ENCODE assay signal across 12 cellular contexts in the genomic region with DNA sequence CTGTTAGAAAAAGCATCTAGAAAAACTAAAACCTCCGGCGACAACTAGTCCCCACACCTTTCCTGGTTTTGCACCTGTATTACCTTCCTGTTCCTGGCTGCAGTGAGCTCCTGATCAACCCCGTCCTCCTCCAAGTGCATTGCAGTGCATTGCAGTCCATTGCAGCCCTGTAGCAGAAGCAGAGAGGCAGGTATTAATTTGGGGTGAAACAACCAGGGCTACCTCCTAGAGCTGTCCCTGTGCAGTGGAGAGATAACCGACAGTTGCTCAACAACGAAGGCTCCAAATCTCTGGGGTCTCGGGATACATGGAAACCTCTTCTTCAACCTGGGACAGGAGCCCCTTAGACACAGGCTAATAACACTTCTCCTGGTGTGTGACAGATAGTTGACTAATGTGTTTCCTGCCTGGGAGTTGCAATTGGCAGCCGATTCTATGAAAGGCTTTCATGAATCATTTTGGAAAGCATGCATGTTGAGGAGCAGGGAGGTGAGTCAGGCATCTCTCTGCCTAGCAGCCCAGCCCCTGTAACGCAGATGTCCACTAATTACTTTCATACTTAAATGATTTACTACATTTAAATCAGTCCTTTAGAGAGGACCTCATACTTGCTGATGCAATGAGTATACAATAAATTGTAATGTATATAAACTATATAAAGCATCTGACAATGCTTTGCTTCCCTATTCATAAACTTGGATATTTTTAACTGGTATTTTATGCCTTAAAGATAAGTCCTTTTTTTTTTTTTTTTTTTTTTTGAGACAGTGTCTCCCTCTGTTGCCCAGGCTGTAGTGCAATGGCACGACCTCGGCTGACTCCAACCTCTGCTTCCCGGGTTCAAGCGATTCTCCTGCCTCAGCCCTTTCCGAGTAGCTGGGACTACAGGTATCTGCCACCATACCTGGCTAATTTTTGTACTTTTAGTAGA. TPM values are rescaled to one million over a fixed set of nuclear protein-coding genes. Genes with fewer than 3 reads are reported as not detected.
DNase-seq lines count a peak whose midpoint lies in the region; ATAC-seq and TF ChIP-seq lines count a peak whose summit lies in the region.
"Had no signal": no experiment of that assay in that cellular context is flagged by ENCODE, and none has a peak within 500 bp of the region (broad histone marks: within the 10 kb centered on the region; RNA-seq: fewer than 3 reads in every experiment).

No MANE protein-coding gene starts in this region.

- H3K36me3 Mint-ChIP-seq in stimulated activated memory B cell treated with anti-CD40 and anti-IgM and Interleukin-4, amounts not matched to agents 10 μg/mL and 1 μg/mL and 100 μg/mL, for 72 hours: no peaks in the 10 kb centered on the region
- H3K36me3 Mint-ChIP-seq: CD4-positive, alpha-beta memory T cell had no signal

- ATAC-seq in left cardiac atrium (peak in 1 of 2 donors; percentile 98), Right ventricle myocardium superior (ENCODE audit: poor library complexity) (no peak), GM19328 (IDR thresholded peaks at IDR 0.05; ENCODE audit: unreplicated experiment) (no peak), HG02885 (IDR thresholded peaks at IDR 0.05; ENCODE audit: poor library complexity, unreplicated experiment) (no peak)
- ATAC-seq in stimulated activated memory B cell treated with anti-CD40 and anti-IgM and Interleukin-4, amounts not matched to agents 10 μg/mL and 1 μg/mL and 100 μg/mL, for 72 hours: no peak

- TF ChIP-seq CTCF in fibroblast of villous mesenchyme (IDR thresholded peaks at IDR 0.05; ENCODE audit: insufficient read depth, low read depth, low read length): no peak

- peak; percentile 33 for DNase-seq in left cardiac atrium
- no peak for DNase-seq in Right ventricle myocardium superior
- DNase-seq in SHP77 (lab: John Stamatoyannopoulos, UW): peak; percentile 75
- peak; percentile 77 for DNase-seq in fibroblast of villous mesenchyme (ENCODE audit: low read depth)
- no peak for DNase-seq in posterior vena cava (ENCODE audit: low spot score)
- DNase-seq: CD4-positive, alpha-beta memory T cell; heart right ventricle; posterior cingulate gyrus had no signal

- H3K27me3 Mint-ChIP-seq in stimulated activated memory B cell treated with anti-CD40 and anti-IgM and Interleukin-4, amounts not matched to agents 10 μg/mL and 1 μg/mL and 100 μg/mL, for 72 hours: peaks cover 32% of the 10 kb centered on the region

- no peaks in the 10 kb centered on the region for H3K4me1 Mint-ChIP-seq in stimulated activated memory B cell treated with anti-CD40 and anti-IgM and Interleukin-4, amounts not matched to agents 10 μg/mL and 1 μg/mL and 100 μg/mL, for 72 hours
- H3K4me1 Mint-ChIP-seq: CD4-positive, alpha-beta memory T cell had no signal

- H3K4me3 Mint-ChIP-seq in stimulated activated memory B cell treated with anti-CD40 and anti-IgM and Interleukin-4, amounts not matched to agents 10 μg/mL and 1 μg/mL and 100 μg/mL, for 72 hours: no peak overlapping the region
- H3K4me3 Mint-ChIP-seq: CD4-positive, alpha-beta memory T cell had no signal

- H3K27ac Mint-ChIP-seq in stimulated activated memory B cell treated with anti-CD40 and anti-IgM and Interleukin-4, amounts not matched to agents 10 μg/mL and 1 μg/mL and 100 μg/mL, for 72 hours: no peak overlapping the region
- H3K27ac Mint-ChIP-seq: activated T-helper 2 cell treated with anti-CD3 and anti-CD28 coated beads, Interferon-gamma antibody, Interleukin-2, Interleukin-4, amounts not matched to agents 10 μg/mL and 5 μg/mL and 100 μg/mL, durations not matched to agents 14 hours and 24 hours and 36 hours; CD4-positive, alpha-beta memory T cell had no signal

- no peaks in the 10 kb centered on the region for H3K9me3 Mint-ChIP-seq in stimulated activated memory B cell treated with anti-CD40 and anti-IgM and Interleukin-4, amounts not matched to agents 10 μg/mL and 1 μg/mL and 100 μg/mL, for 72 hours
- H3K9me3 Mint-ChIP-seq: activated T-helper 2 cell treated with anti-CD3 and anti-CD28 coated beads, Interferon-gamma antibody, Interleukin-2, Interleukin-4, amounts not matched to agents 10 μg/mL and 5 μg/mL and 100 μg/mL, durations not matched to agents 14 hours and 24 hours and 36 hours had no signal

- no peak overlapping the region for H3K4me3 ChIP-seq in fibroblast of villous mesenchyme (ENCODE audit: low read depth, low read length)
- H3K4me3 ChIP-seq: heart right ventricle had no signal

- intact Hi-C loops in left cardiac atrium (cut with DNase I): loop anchor here in 1 of 2 donors (10.0 kb wide), 1 partner anchor 302 kb away; no protein-coding TSS in a partner anchor
- intact Hi-C loops in Right ventricle myocardium superior (cut with DNase I): no loop called here
- intact Hi-C loops in posterior vena cava (cut with DNase I): no loop called here

RNA-seq across cellular contexts. Expression of a gene that starts 59.0 kb away (rescaled TPM):
- 1 to 10 TPM; 1.3 to 2.4 TPM for total RNA-seq in left cardiac atrium
- not detected for total RNA-seq in Right ventricle myocardium superior
- total RNA-seq in fibroblast of villous mesenchyme: 1.3 and 5.2 TPM in 2 replicates
- 1 to 10 TPM in 1 of 2 donors, under 1 TPM in 1; 0.88 to 1.1 TPM for total RNA-seq in posterior vena cava
- total RNA-seq: activated T-helper 2 cell treated with anti-CD3 and anti-CD28 coated beads, Interferon-gamma antibody, Interleukin-2, Interleukin-4, amounts not matched to agents 10 μg/mL and 5 μg/mL and 100 μg/mL, durations not matched to agents 14 hours and 24 hours and 36 hours; CD4-positive, alpha-beta memory T cell had no signal

Comparison
In these comparisons a context has a peak if more than half of its experiments do, and no peak if none do; other contexts are left out.
1. DNase-seq: peak in left cardiac atrium (single experiment), SHP77 (2 of 2) and fibroblast of villous mesenchyme (single experiment); none in Right ventricle myocardium superior (single experiment) and posterior vena cava (single experiment).